Comparison of ENCODE assay signal across 15 cellular contexts in genomic region chr1:99784809-99785255, GRCh38. TPM values are rescaled to one million over a fixed set of nuclear protein-coding genes. Genes with fewer than 3 reads are reported as not detected.
A peak's percentile ranks its signal among the peaks of the same experiment; 100 is the strongest.
DNase-seq lines count a peak whose midpoint lies in the region; ATAC-seq, FAIRE-seq and TF ChIP-seq lines count a peak whose summit lies in the region.
"Had no signal": no experiment of that assay in that cellular context is flagged by ENCODE, and none has a peak within 500 bp of the region (broad histone marks: within the 10 kb centered on the region; RNA-seq: fewer than 3 reads in every experiment).

No MANE protein-coding gene starts in this region.

- DNase-seq in GM12892 (ENCODE audit: insufficient read length) (no peak), GM03348 (ENCODE audit: low spot score) (no peak), foreskin keratinocyte (no peak)
- DNase-seq in activated naive CD4-positive, alpha-beta T cell treated with anti-CD3 and anti-CD28 coated beads, Interleukin-2, amount 50 U/mL, for 16 hours = no peak
- DNase-seq: activated gamma-delta T cell treated with Interleukin-2 at 50 U/mL for 16 hours; left colon; NCI-H2029; NK-92 treated with Interleukin-12 subunit alpha and Interleukin-12 subunit beta, amount 100 ng/mL, for 24 hours; stimulated activated naive CD4-positive, alpha-beta T cell treated with Interleukin-2 at 50 U/mL for 16 hours had no signal

- H3K4me1 Mint-ChIP-seq in activated T-helper 17 cell treated with anti-CD3 and anti-CD28 coated beads, Interleukin-2, amount 50 U/mL, for 72 hours = peaks cover 9% of the 10 kb centered on the region

- no peak for TF ChIP-seq CTCF in foreskin keratinocyte (conservative IDR thresholded peaks at IDR 0.05)

- H3K4me3 ChIP-seq in BLaER1 = no peak overlapping the region

- no peak for TF ChIP-seq POLR2A in GM12892 (IDR thresholded peaks at IDR 0.05; ENCODE audit: low read depth, low read length)

- peak overlapping the region; percentile 74 for H3K4me2 ChIP-seq in BLaER1

- H3K4me1 ChIP-seq in BLaER1 = peaks cover 33% of the 10 kb centered on the region
- H3K4me1 ChIP-seq in foreskin keratinocyte = no peaks in the 10 kb centered on the region

- FAIRE-seq in GM12892 (lab: Jason Lieb, UNC) = peak; percentile 81
- FAIRE-seq: bronchial epithelial cell, endothelial cell of umbilical vein had no signal

- no peaks in the 10 kb centered on the region for H4K20me1 ChIP-seq in BLaER1

- no peaks in the 10 kb centered on the region for H3K36me3 Mint-ChIP-seq in activated T-helper 17 cell treated with anti-CD3 and anti-CD28 coated beads, Interleukin-2, amount 50 U/mL, for 72 hours (ENCODE audit: low read depth)

- H3K27me3 ChIP-seq in BLaER1 = no peaks in the 10 kb centered on the region
- H3K27me3 ChIP-seq in foreskin keratinocyte = peaks cover 14% of the 10 kb centered on the region

- 0 out of 2 replicates have a peak overlapping the region, but pooled peaks have one; percentile 24 for H3K9ac ChIP-seq in BLaER1

- no peaks in the 10 kb centered on the region for H3K9me3 Mint-ChIP-seq in activated T-helper 17 cell treated with anti-CD3 and anti-CD28 coated beads, Interleukin-2, amount 50 U/mL, for 72 hours

- H3K27ac ChIP-seq in BLaER1 (0 out of 2 replicates have a peak overlapping the region, but pooled peaks have one; percentile 3), foreskin keratinocyte (no peak overlapping the region)

- no peaks in the 10 kb centered on the region for H3K9me3 ChIP-seq in BLaER1

- no peaks in the 10 kb centered on the region for H3K36me3 ChIP-seq in BLaER1

- no peak overlapping the region for H3K4me3 Mint-ChIP-seq in activated T-helper 17 cell treated with anti-CD3 and anti-CD28 coated beads, Interleukin-2, amount 50 U/mL, for 72 hours

- H3K27me3 Mint-ChIP-seq in activated T-helper 17 cell treated with anti-CD3 and anti-CD28 coated beads, Interleukin-2, amount 50 U/mL, for 72 hours = peaks cover 21% of the 10 kb centered on the region

- ATAC-seq in HG02885 (IDR thresholded peaks at IDR 0.05; ENCODE audit: poor library complexity, unreplicated experiment) (peak; percentile 33), GM19467 (IDR thresholded peaks at IDR 0.05; ENCODE audit: unreplicated experiment) (no peak), foreskin keratinocyte (no peak)
- peak; percentile 28 for ATAC-seq in activated T-helper 17 cell treated with anti-CD3 and anti-CD28 coated beads, Interleukin-2, amount 50 U/mL, for 72 hours (replicated peaks)
- ATAC-seq: left colon had no signal

- H3K27ac Mint-ChIP-seq in activated T-helper 17 cell treated with anti-CD3 and anti-CD28 coated beads, Interleukin-2, amount 50 U/mL, for 72 hours = no peak overlapping the region

RNA-seq across cellular contexts. Expression of gene FRRS1, which starts 18.4 kb away (rescaled TPM):
- 4.9 TPM for polyA plus RNA-seq in GM12892 (2012; ENCODE audit: missing spikeins)
- total RNA-seq in activated T-helper 17 cell treated with anti-CD3 and anti-CD28 coated beads, Interleukin-2, amount 50 U/mL, for 72 hours = 1 to 10 TPM in 1 of 2 donors, under 1 TPM in 1; 0.69 to 2.2 TPM
- total RNA-seq in foreskin keratinocyte = 13.0 and 13.2 TPM in 2 replicates
- 0.90 and 1.4 TPM in 2 replicates for polyA plus RNA-seq in foreskin keratinocyte

Comparison
In these comparisons a context has a peak if more than half of its experiments do, and no peak if none do; other contexts are left out.
1. ATAC-seq: peak in HG02885 (single experiment) and activated T-helper 17 cell treated with anti-CD3 and anti-CD28 coated beads, Interleukin-2, amount 50 U/mL, for 72 hours (single experiment); none in GM19467 (single experiment) and foreskin keratinocyte (single experiment).